21 cellular contexts compared by ENCODE assay signal in genomic region chr15:77897896-77898406, GRCh38.
"Had no signal": no experiment of that assay in that cellular context is flagged by ENCODE, and none has a peak within 500 bp of the region (broad histone marks: within the 10 kb centered on the region; RNA-seq: fewer than 3 reads in every experiment).

No MANE protein-coding gene starts in this region.

- H3K4me3 Mint-ChIP-seq: immature natural killer cell, neural progenitor cell had no signal

- H2AFZ ChIP-seq: neural progenitor cell, parathyroid adenoma had no signal

- H3K4me3 ChIP-seq: colonic mucosa, esophagus squamous epithelium, gastroesophageal sphincter, mucosa of descending colon, neural progenitor cell, psoas muscle, suprapubic skin, thyroid gland, upper lobe of left lung had no signal

- H3K9me3 ChIP-seq: colonic mucosa, esophagus squamous epithelium, gastroesophageal sphincter, mucosa of descending colon, psoas muscle, suprapubic skin, thyroid gland, upper lobe of left lung had no signal

- H3K36me3 Mint-ChIP-seq: immature natural killer cell; naive thymus-derived CD8-positive, alpha-beta T cell; neural progenitor cell had no signal

- H3K27ac ChIP-seq: colonic mucosa, esophagus squamous epithelium, gastroesophageal sphincter, neural progenitor cell, parathyroid adenoma, psoas muscle, suprapubic skin, thyroid gland, upper lobe of left lung had no signal

- H3K9me3 Mint-ChIP-seq: naive thymus-derived CD8-positive, alpha-beta T cell had no signal

- H3K79me2 ChIP-seq: parathyroid adenoma had no signal

- H3K4me1 Mint-ChIP-seq: immature natural killer cell had no signal

- H3K4me1 ChIP-seq: colonic mucosa, esophagus squamous epithelium, gastroesophageal sphincter, neural progenitor cell, parathyroid adenoma, psoas muscle, thyroid gland, upper lobe of left lung had no signal

- H3K27me3 ChIP-seq: colonic mucosa, gastroesophageal sphincter, neural progenitor cell, suprapubic skin, thyroid gland, upper lobe of left lung had no signal

- DNase-seq: cerebellar nuclear complex; colonic mucosa; dermis blood vessel endothelial cell; esophagus squamous epithelium; foreskin fibroblast; immature natural killer cell; left colon; occipital lobe; retina; small intestine; stimulated activated CD4-positive, alpha-beta T cell treated with anti-CD3 and anti-CD28 coated beads, Interleukin-2, amount 100 ng/mL, for 48 hours; stimulated activated naive CD8-positive, alpha-beta T cell treated with anti-CD3 and anti-CD28 coated beads, Interleukin-15, Interleukin-2, amounts not matched to agents 100 U/mL and 50 U/mL, for 24 hours; thyroid gland had no signal

- ATAC-seq: gastroesophageal sphincter; left colon; mucosa of descending colon; naive thymus-derived CD8-positive, alpha-beta T cell; psoas muscle; stimulated activated naive CD8-positive, alpha-beta T cell treated with anti-CD3 and anti-CD28 coated beads, Interleukin-15, Interleukin-2, amounts not matched to agents 100 U/mL and 50 U/mL, for 24 hours had no signal

- H3K4me2 ChIP-seq: neural progenitor cell had no signal

- H3K27ac Mint-ChIP-seq: immature natural killer cell; naive thymus-derived CD8-positive, alpha-beta T cell; neural progenitor cell had no signal

- H3K36me3 ChIP-seq: colonic mucosa, esophagus squamous epithelium, gastroesophageal sphincter, neural progenitor cell, suprapubic skin, thyroid gland, upper lobe of left lung had no signal
